ENCODE assay signal across 17 cellular contexts in the genomic region with DNA sequence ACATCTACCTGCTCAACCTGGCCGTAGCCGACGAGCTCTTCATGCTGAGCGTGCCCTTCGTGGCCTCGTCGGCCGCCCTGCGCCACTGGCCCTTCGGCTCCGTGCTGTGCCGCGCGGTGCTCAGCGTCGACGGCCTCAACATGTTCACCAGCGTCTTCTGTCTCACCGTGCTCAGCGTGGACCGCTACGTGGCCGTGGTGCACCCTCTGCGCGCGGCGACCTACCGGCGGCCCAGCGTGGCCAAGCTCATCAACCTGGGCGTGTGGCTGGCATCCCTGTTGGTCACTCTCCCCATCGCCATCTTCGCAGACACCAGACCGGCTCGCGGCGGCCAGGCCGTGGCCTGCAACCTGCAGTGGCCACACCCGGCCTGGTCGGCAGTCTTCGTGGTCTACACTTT. TPM values are rescaled to one million over a fixed set of nuclear protein-coding genes. Genes with fewer than 3 reads are reported as not detected.
"Had no signal": no experiment of that assay in that cellular context is flagged by ENCODE, and none has a peak within 500 bp of the region (broad histone marks: within the 10 kb centered on the region; RNA-seq: fewer than 3 reads in every experiment).

No MANE protein-coding gene starts in this region.

- H3K4me1 ChIP-seq: uterus had no signal

- H3K9me3 ChIP-seq: left lung, neutrophil, thyroid gland, uterus had no signal

- DNase-seq: activated CD4-positive, alpha-beta T cell treated with anti-CD3 and anti-CD28 coated beads for 48 hours; activated CD8-positive, alpha-beta memory T cell treated with anti-CD3 and anti-CD28 coated beads for 24 hours; activated naive CD4-positive, alpha-beta T cell treated with anti-CD3 and anti-CD28 coated beads, Interleukin-2, amount 10 ng/mL, durations not matched to agents 7 days and 5 days; caudate nucleus; cortex of kidney; erythroblast; left lung; small intestine; T-helper 1 cell; thyroid gland; uterus had no signal

- H3K36me3 ChIP-seq: left lung, neutrophil, thyroid gland, uterus had no signal

- ATAC-seq: activated T-helper 17 cell treated with anti-CD3 and anti-CD28 coated beads, Interleukin-2, amount 50 U/mL, for 72 hours had no signal

- H3K4me1 Mint-ChIP-seq: activated naive CD4-positive, alpha-beta T cell treated with anti-CD3 and anti-CD28 coated beads, Interleukin-2, amount 10 ng/mL, durations not matched to agents 7 days and 5 days; activated T-helper 17 cell treated with anti-CD3 and anti-CD28 coated beads, Interleukin-2, amount 50 U/mL, for 72 hours had no signal

- H3K9me3 Mint-ChIP-seq: activated naive CD4-positive, alpha-beta T cell treated with anti-CD3 and anti-CD28 coated beads, Interleukin-2, amount 10 ng/mL, durations not matched to agents 7 days and 5 days; activated T-helper 17 cell treated with anti-CD3 and anti-CD28 coated beads, Interleukin-2, amount 50 U/mL, for 72 hours had no signal

- H3K4me3 ChIP-seq: left lung, thyroid gland, uterus had no signal

- H3K27me3 ChIP-seq: thyroid gland, uterus had no signal

- H3K36me3 Mint-ChIP-seq: activated naive CD4-positive, alpha-beta T cell treated with anti-CD3 and anti-CD28 coated beads, Interleukin-2, amount 10 ng/mL, durations not matched to agents 7 days and 5 days had no signal

- H3K27ac ChIP-seq: left lung, neutrophil, thyroid gland, uterus, VCaP had no signal

- H3K27ac Mint-ChIP-seq: activated naive CD4-positive, alpha-beta T cell treated with anti-CD3 and anti-CD28 coated beads, Interleukin-2, amount 10 ng/mL, durations not matched to agents 7 days and 5 days; activated T-helper 17 cell treated with anti-CD3 and anti-CD28 coated beads, Interleukin-2, amount 50 U/mL, for 72 hours had no signal

- H3K4me3 Mint-ChIP-seq: activated naive CD4-positive, alpha-beta T cell treated with anti-CD3 and anti-CD28 coated beads, Interleukin-2, amount 10 ng/mL, durations not matched to agents 7 days and 5 days; activated T-helper 17 cell treated with anti-CD3 and anti-CD28 coated beads, Interleukin-2, amount 50 U/mL, for 72 hours had no signal

RNA-seq across cellular contexts. Expression of gene SSTR4, which starts 0.6 kb away (rescaled TPM):
- total RNA-seq: activated T-helper 17 cell treated with anti-CD3 and anti-CD28 coated beads, Interleukin-2, amount 50 U/mL, for 72 hours; glomerular endothelial cell; left lung; myocyte; thyroid gland; uterus had no signal
- polyA plus RNA-seq: keratinocyte had no signal

RNA-seq across cellular contexts. Expression of gene CD93, which starts 50.4 kb away (rescaled TPM):
- total RNA-seq: myocyte had no signal
- polyA plus RNA-seq: keratinocyte had no signal
